Comparison of ENCODE assay signal across 8 cellular contexts in the genomic region with DNA sequence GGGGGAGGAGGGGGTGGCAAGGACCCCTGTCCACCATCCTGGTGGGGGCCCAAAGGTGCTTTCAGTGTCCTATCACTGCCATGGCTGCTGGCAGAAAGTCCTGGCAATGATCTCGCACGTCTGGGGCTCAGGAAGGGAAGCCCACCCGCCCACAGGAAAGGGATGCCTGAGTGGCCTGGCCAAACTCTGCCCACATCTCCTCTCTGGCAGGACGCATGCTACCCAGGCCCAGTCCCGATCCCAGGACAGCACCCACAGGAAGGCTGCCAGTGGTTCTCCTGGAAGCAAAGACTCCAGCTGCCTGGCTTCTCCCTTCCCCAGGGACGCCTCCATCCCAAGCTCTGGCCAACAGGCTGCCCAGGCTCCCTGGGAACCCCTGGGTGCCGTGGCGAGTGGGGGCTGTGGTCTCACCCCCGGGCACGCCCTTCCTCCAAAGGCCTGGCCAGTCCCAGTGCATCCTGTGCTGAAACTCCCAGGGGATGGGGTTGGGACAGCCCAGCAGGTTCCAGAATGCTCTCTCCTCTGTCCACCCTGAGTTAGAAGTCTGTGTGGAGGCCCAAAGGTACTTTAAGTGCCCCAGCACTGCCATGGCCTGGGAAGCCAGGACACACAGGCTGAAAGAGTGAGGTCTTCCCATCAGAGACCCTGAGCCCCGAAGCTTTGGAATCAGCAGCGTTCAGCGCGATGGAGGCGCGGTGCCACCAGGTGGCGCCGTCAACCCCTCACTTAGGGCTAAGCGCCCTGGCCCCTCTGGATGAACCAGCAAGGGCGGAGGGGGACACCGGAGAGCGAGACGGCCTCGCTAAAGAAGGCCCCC. TPM values are rescaled to one million over a fixed set of nuclear protein-coding genes. Genes with fewer than 3 reads are reported as not detected.
DNase-seq lines count a peak whose midpoint lies in the region; ATAC-seq and TF ChIP-seq lines count a peak whose summit lies in the region.

No MANE protein-coding gene starts in this region.

- no peak overlapping the region for H3K9ac ChIP-seq in neural cell (ENCODE audit: low read length)

- H2AFZ ChIP-seq in neural cell (ENCODE audit: low read depth, low read length), result no peak overlapping the region

- no peaks in the 10 kb centered on the region for H3K27me3 ChIP-seq in esophagus squamous epithelium
- no peaks in the 10 kb centered on the region for H3K27me3 ChIP-seq in neural cell (ENCODE audit: insufficient read depth, low read depth, low read length)
- peaks cover 0 to 6% (median 0%) of the 10 kb centered on the region in 3 donors for H3K27me3 ChIP-seq in stomach

- no peaks in the 10 kb centered on the region for H3F3A ChIP-seq in neural cell (ENCODE audit: insufficient read depth, low read length, poor library complexity, severe bottlenecking)

- peaks cover 38 to 65% (median 44%) of the 10 kb centered on the region in 3 donors for H3K4me1 ChIP-seq in esophagus squamous epithelium
- peaks cover 6 to 33% (median 22%) of the 10 kb centered on the region in 4 donors for H3K4me1 ChIP-seq in stomach

- H3K79me2 ChIP-seq in neural cell (replicated peaks; ENCODE audit: insufficient read depth, low read length), result no peaks in the 10 kb centered on the region

- no peaks in the 10 kb centered on the region for H3K9me2 ChIP-seq in neural cell (ENCODE audit: insufficient read depth, low read length)

- DNase-seq in G401 (ENCODE audit: low spot score) (peak; percentile 74), OCI-M2 (lab: John Stamatoyannopoulos, UW; ENCODE audit: unreplicated experiment) (peak; percentile 11), esophagus squamous epithelium (lab: John Stamatoyannopoulos, UW) (no peak), stomach (peak; percentile 77)
- peak; percentile 84 for DNase-seq in activated T-cell treated with anti-CD3 and anti-CD28 coated beads, Interleukin-2, amount 50 U/mL, for 24 hours

- TF ChIP-seq EP300 in neural cell (conservative IDR thresholded peaks at IDR 0.05; ENCODE audit: poor library complexity, severe bottlenecking), result no peak
- no peak for TF ChIP-seq EP300 in stomach (IDR thresholded peaks at IDR 0.05)

- TF ChIP-seq CTCF in esophagus squamous epithelium (IDR thresholded peaks at IDR 0.05) (peak; percentile 76 to 96 (median 88)), neural cell (IDR thresholded peaks at IDR 0.05; ENCODE audit: poor library complexity, severe bottlenecking) (peak; percentile 84), stomach (IDR thresholded peaks at IDR 0.05) (peak in 6 of 7 experiments; percentile 20 to 96 (median 88))

- H3K9me3 Mint-ChIP-seq in activated T-cell treated with anti-CD3 and anti-CD28 coated beads, Interleukin-2, amount 50 U/mL, for 24 hours, result no peaks in the 10 kb centered on the region

- H3K27ac Mint-ChIP-seq in activated T-cell treated with anti-CD3 and anti-CD28 coated beads, Interleukin-2, amount 50 U/mL, for 24 hours, result no peak overlapping the region

- intact Hi-C loops in esophagus squamous epithelium (cut with DNase I) (no loop called here), stomach (cut with DNase I; ENCODE audit: low total_unique reads) (loop anchor here (10.0 kb wide), 1 partner anchor 241 kb away; no protein-coding TSS in a partner anchor)

- peak overlapping the region in 2 of 4 donors; percentile 10 to 48 for H3K4me3 ChIP-seq in esophagus squamous epithelium
- H3K4me3 ChIP-seq in neural cell (ENCODE audit: low read length), result no peak overlapping the region
- peak overlapping the region in 3 of 4 donors; percentile 12 to 34 (median 16) for H3K4me3 ChIP-seq in stomach

- 36 to 40% methylated on average over 2 to 5 of the region's 24 CpGs for WGBS in esophagus squamous epithelium, 2 donors
- 19 to 32% (median 22%) methylated on average over 11 to 24 of the region's 24 CpGs for WGBS in stomach, 5 donors

- H3K36me3 Mint-ChIP-seq in activated T-cell treated with anti-CD3 and anti-CD28 coated beads, Interleukin-2, amount 50 U/mL, for 24 hours (ENCODE audit: low read depth), result no peaks in the 10 kb centered on the region

- H3K27ac ChIP-seq in esophagus squamous epithelium (peak overlapping the region in 3 of 4 donors; percentile 87 to 90 (median 88)), neural cell (ENCODE audit: low read length) (no peak overlapping the region), stomach (no peak overlapping the region)

- ATAC-seq in HG03432 (IDR thresholded peaks at IDR 0.05; ENCODE audit: unreplicated experiment), result peak; percentile 65
- no peak for ATAC-seq in HG03457 (IDR thresholded peaks at IDR 0.05; ENCODE audit: unreplicated experiment)

- in situ Hi-C loops in G401 (cut with HindIII; ENCODE audit: low sequenced_read_pairs), result loop anchor here (10.0 to 25.0 kb wide), 2 partner anchors 149 to 231 kb away; partner anchors contain the start of genes GRHL1 and KLF11

- peaks cover 10% of the 10 kb centered on the region for H3K4me1 Mint-ChIP-seq in activated T-cell treated with anti-CD3 and anti-CD28 coated beads, Interleukin-2, amount 50 U/mL, for 24 hours (ENCODE audit: low read depth)

- no peak for TF ChIP-seq POLR2A in esophagus squamous epithelium (IDR thresholded peaks at IDR 0.05)
- no peak for TF ChIP-seq POLR2A in stomach (IDR thresholded peaks at IDR 0.05)

- no peaks in the 10 kb centered on the region for H3K27me3 Mint-ChIP-seq in activated T-cell treated with anti-CD3 and anti-CD28 coated beads, Interleukin-2, amount 50 U/mL, for 24 hours

- TF ChIP-seq RAD21 in neural cell (conservative IDR thresholded peaks at IDR 0.05), result peak; percentile 74

- H3K36me3 ChIP-seq in esophagus squamous epithelium (no peaks in the 10 kb centered on the region), neural cell (ENCODE audit: insufficient read depth, low read length) (no peaks in the 10 kb centered on the region), stomach (no peaks in the 10 kb centered on the region)

- H3K9me3 ChIP-seq in esophagus squamous epithelium, result no peaks in the 10 kb centered on the region
- H3K9me3 ChIP-seq in neural cell (ENCODE audit: low read length), result no peaks in the 10 kb centered on the region
- no peaks in the 10 kb centered on the region for H3K9me3 ChIP-seq in stomach

- H3K4me2 ChIP-seq in neural cell (ENCODE audit: low read length), result no peak overlapping the region

- H4K20me1 ChIP-seq in neural cell (ENCODE audit: insufficient read depth), result no peaks in the 10 kb centered on the region

- no peak overlapping the region for H3K4me3 Mint-ChIP-seq in activated T-cell treated with anti-CD3 and anti-CD28 coated beads, Interleukin-2, amount 50 U/mL, for 24 hours

TF ChIP-seq in neural cell, 6 proteins besides CTCF, POLR2A, EP300 and RAD21:
- no peak for TF ChIP-seq TAF1 (IDR thresholded peaks at IDR 0.05; ENCODE audit: low read depth)
- TF ChIP-seq SMC3 (conservative IDR thresholded peaks at IDR 0.05; ENCODE audit: poor library complexity), result peak; percentile 84
TF ChIP-seq in neural cell: peak in this region for 1.

RNA-seq across cellular contexts. Expression of gene TAF1B, which starts 29.8 kb away (rescaled TPM):
- 56.1 and 70.7 TPM in 2 replicates for total RNA-seq in G401 (2014; rRNA removed; shearing (Covaris generic))
- 10 to 100 TPM in 3 of 4 donors, 1 to 10 TPM in 1; 6.7 to 19.3 (median 14.9) TPM for total RNA-seq in esophagus squamous epithelium
- polyA plus RNA-seq in neural cell, result 8.7 and 11.2 TPM in 2 replicates
- polyA minus RNA-seq in neural cell, result 39.2 and 45.7 TPM in 2 replicates
- total RNA-seq in stomach, result 10 to 100 TPM in 3 of 5 donors, 1 to 10 TPM in 2; 5.8 to 34.6 (median 20.7) TPM
- 1 to 10 TPM; 3.8 to 6.4 (median 6.2) TPM for polyA plus RNA-seq in stomach

Comparison
In these comparisons a context has a peak if more than half of its experiments do, and no peak if none do; other contexts are left out.
1. H3K27ac ChIP-seq: peak in esophagus squamous epithelium (3 of 4); none in neural cell (single experiment) and stomach (0 of 5).
2. Peak in every context shown above with its lines, with median percentiles within 50 percentile points of each other: CTCF ChIP-seq.